ENCODE assay signal across 2 cellular contexts in genomic region chr14:73740921-73741326, GRCh38.
TF ChIP-seq lines count a peak whose summit lies in the region.

No MANE protein-coding gene starts in this region.

TF ChIP-seq in endothelial cell of umbilical vein, 7 proteins besides CTCF, POLR2A, EP300 and RAD21 (continued from another document):
- no peak for TF ChIP-seq MAX (IDR thresholded peaks at IDR 0.05; ENCODE audit: insufficient read depth, insufficient read length)
- no peak for TF ChIP-seq EZH2 (IDR thresholded peaks at IDR 0.05; ENCODE audit: borderline replicate concordance, low read depth, low read length, severe bottlenecking)
- no peak for TF ChIP-seq FOS (IDR thresholded peaks at IDR 0.05; ENCODE audit: borderline replicate concordance, insufficient read depth, low read length)
TF ChIP-seq in endothelial cell of umbilical vein: peak in this region for 0.

TF ChIP-seq in HEK293T, 16 proteins besides CTCF, POLR2A, EP300 and RAD21 (continued from another document):
- TF ChIP-seq BHLHE40 (IDR thresholded peaks at IDR 0.05; ENCODE audit: borderline replicate concordance) = no peak
- no peak for TF ChIP-seq PKNOX1 (IDR thresholded peaks at IDR 0.05)
- TF ChIP-seq TARDBP (IDR thresholded peaks at IDR 0.05) = no peak
- TF ChIP-seq ZNF384 (IDR thresholded peaks at IDR 0.05) = no peak
- no peak for TF ChIP-seq FOXA1 (IDR thresholded peaks at IDR 0.05)
- TF ChIP-seq CTBP1 (IDR thresholded peaks at IDR 0.05; ENCODE audit: borderline replicate concordance) = no peak
- no peak for TF ChIP-seq NFRKB (IDR thresholded peaks at IDR 0.05)
- no peak for TF ChIP-seq FOXK2 (IDR thresholded peaks at IDR 0.05)
